Comparison of ENCODE assay signal across 18 cellular contexts in genomic region chr6:122620902-122621301, GRCh38. TPM values are rescaled to one million over a fixed set of nuclear protein-coding genes. Genes with fewer than 3 reads are reported as not detected.
DNase-seq lines count a peak whose midpoint lies in the region; ATAC-seq, FAIRE-seq and TF ChIP-seq lines count a peak whose summit lies in the region.
"Had no signal": no experiment of that assay in that cellular context is flagged by ENCODE, and none has a peak within 500 bp of the region (broad histone marks: within the 10 kb centered on the region; RNA-seq: fewer than 3 reads in every experiment).

No MANE protein-coding gene starts in this region.

- H3K4me1 Mint-ChIP-seq in endodermal cell, result peaks cover 56% of the 10 kb centered on the region
- no peaks in the 10 kb centered on the region for H3K4me1 Mint-ChIP-seq in activated CD8-positive, alpha-beta memory T cell treated with anti-CD3 and anti-CD28 coated beads, Interleukin-2, amount 10 ng/mL, durations not matched to agents 7 days and 5 days
- H3K4me1 Mint-ChIP-seq in CD4-positive, alpha-beta T cell (ENCODE audit: low read depth), result no peaks in the 10 kb centered on the region
- H3K4me1 Mint-ChIP-seq: IgD-negative memory B cell had no signal

- no peaks in the 10 kb centered on the region for H3K36me3 ChIP-seq in HEK293 (ENCODE audit: control insufficient read depth in 2 of 2, insufficient read depth in 1 of 2, low read length in 2 of 2)
- H3K36me3 ChIP-seq in endodermal cell (ENCODE audit: control insufficient read depth, insufficient read depth, low read length), result no peaks in the 10 kb centered on the region
- H3K36me3 ChIP-seq: cardiac muscle cell, tibial nerve had no signal

- H3K4me3 Mint-ChIP-seq in endodermal cell, result no peak overlapping the region
- H3K4me3 Mint-ChIP-seq in activated CD8-positive, alpha-beta memory T cell treated with anti-CD3 and anti-CD28 coated beads, Interleukin-2, amount 10 ng/mL, durations not matched to agents 7 days and 5 days, result no peak overlapping the region
- no peak overlapping the region for H3K4me3 Mint-ChIP-seq in CD4-positive, alpha-beta T cell
- H3K4me3 Mint-ChIP-seq: activated naive CD4-positive, alpha-beta T cell treated with anti-CD3 and anti-CD28 coated beads for 36 hours; IgD-negative memory B cell; WTC11 had no signal

- H3K27me3 ChIP-seq in endodermal cell (ENCODE audit: control insufficient read depth, insufficient read depth, low read length, poor library complexity, severe bottlenecking), result no peaks in the 10 kb centered on the region
- no peaks in the 10 kb centered on the region for H3K27me3 ChIP-seq in CD4-positive, alpha-beta T cell (ENCODE audit: control insufficient read depth, insufficient read depth, low read length)
- H3K27me3 ChIP-seq: cardiac muscle cell, tibial nerve had no signal

- H3K9me3 ChIP-seq in A549, result no peaks in the 10 kb centered on the region
- H3K9me3 ChIP-seq in HEK293 (ENCODE audit: control insufficient read depth, insufficient read depth, low read depth, low read length), result no peaks in the 10 kb centered on the region
- H3K9me3 ChIP-seq in endodermal cell (ENCODE audit: control insufficient read depth, low read length), result peaks cover 9% of the 10 kb centered on the region
- no peaks in the 10 kb centered on the region for H3K9me3 ChIP-seq in CD4-positive, alpha-beta T cell (ENCODE audit: control insufficient read depth, low read length)
- H3K9me3 ChIP-seq: psoas muscle, tibial nerve had no signal

- H3K27me3 Mint-ChIP-seq in endodermal cell (ENCODE audit: insufficient read depth), result no peaks in the 10 kb centered on the region
- H3K27me3 Mint-ChIP-seq in activated CD8-positive, alpha-beta memory T cell treated with anti-CD3 and anti-CD28 coated beads, Interleukin-2, amount 10 ng/mL, durations not matched to agents 7 days and 5 days, result peaks cover 9% of the 10 kb centered on the region
- peaks cover 26% of the 10 kb centered on the region for H3K27me3 Mint-ChIP-seq in CD4-positive, alpha-beta T cell

- CTCF ChIA-PET in A549 (lab: Yijun Ruan, JAX), result no interaction called here
- CTCF ChIA-PET in HEK293 (lab: Yijun Ruan, JAX), result interaction anchor here (0.7 to 3.0 kb wide), 4 partner anchors 10 to 76 kb away, joined by 3 to 17 read pairs (median 3); partner anchors contain the start of gene PKIB
- CTCF ChIA-PET in activated CD8-positive, alpha-beta memory T cell treated with anti-CD3 and anti-CD28 coated beads, Interleukin-2, amount 10 ng/mL, durations not matched to agents 7 days and 5 days (lab: Charles Lee), result no interaction called here
- CTCF ChIA-PET in CD4-positive, alpha-beta T cell (lab: Charles Lee), result no interaction called here

- no peaks in the 10 kb centered on the region for H3K9me3 Mint-ChIP-seq in endodermal cell
- no peaks in the 10 kb centered on the region for H3K9me3 Mint-ChIP-seq in activated CD8-positive, alpha-beta memory T cell treated with anti-CD3 and anti-CD28 coated beads, Interleukin-2, amount 10 ng/mL, durations not matched to agents 7 days and 5 days (ENCODE audit: low read depth)
- H3K9me3 Mint-ChIP-seq in CD4-positive, alpha-beta T cell, result no peaks in the 10 kb centered on the region
- H3K9me3 Mint-ChIP-seq: activated naive CD4-positive, alpha-beta T cell treated with anti-CD3 and anti-CD28 coated beads for 36 hours; IgD-negative memory B cell; WTC11 had no signal

- no peak for TF ChIP-seq CTCF in A549 (IDR thresholded peaks at IDR 0.05)
- TF ChIP-seq CTCF in HEK293 (tag by site-specific recombination; IDR thresholded peaks at IDR 0.05), result no peak
- no peak for TF ChIP-seq CTCF in endodermal cell (conservative IDR thresholded peaks at IDR 0.05)
- no peak for TF ChIP-seq CTCF in CD4-positive, alpha-beta T cell (IDR thresholded peaks at IDR 0.05)

- ATAC-seq in A549 (0 out of 6 replicates have a peak, but pooled peaks of 1 of the 2 experiments have one; percentile 28), GM21360 (IDR thresholded peaks at IDR 0.05; ENCODE audit: unreplicated experiment) (no peak)
- no peak for ATAC-seq in activated CD8-positive, alpha-beta memory T cell treated with anti-CD3 and anti-CD28 coated beads, Interleukin-2, amount 10 ng/mL, durations not matched to agents 7 days and 5 days
- ATAC-seq in CD4-positive, alpha-beta T cell (ENCODE audit: poor library complexity), result no peak
- ATAC-seq: psoas muscle, WTC11 had no signal

- H3K9ac ChIP-seq in endodermal cell (ENCODE audit: extremely low read depth, low read length, poor library complexity, severe bottlenecking), result no peak overlapping the region

- H3K4me1 ChIP-seq in A549 (peaks cover 3% of the 10 kb centered on the region; the same call in 1 of the 3 replicates), HEK293 (ENCODE audit: control insufficient read depth, insufficient read depth, low read length) (peaks cover 18% of the 10 kb centered on the region), endodermal cell (ENCODE audit: control insufficient read depth, insufficient read depth, low read length) (peaks cover 20% of the 10 kb centered on the region)
- H3K4me1 ChIP-seq: psoas muscle, tibial nerve had no signal

- no peak for FAIRE-seq in A549 (lab: Jason Lieb, UNC)
- FAIRE-seq: GM12891 had no signal

- H3K36me3 Mint-ChIP-seq in endodermal cell (ENCODE audit: low read depth), result peaks cover 14% of the 10 kb centered on the region
- no peaks in the 10 kb centered on the region for H3K36me3 Mint-ChIP-seq in activated CD8-positive, alpha-beta memory T cell treated with anti-CD3 and anti-CD28 coated beads, Interleukin-2, amount 10 ng/mL, durations not matched to agents 7 days and 5 days
- no peaks in the 10 kb centered on the region for H3K36me3 Mint-ChIP-seq in CD4-positive, alpha-beta T cell (ENCODE audit: low read depth)
- H3K36me3 Mint-ChIP-seq: IgD-negative memory B cell, WTC11 had no signal

- POLR2A ChIA-PET in A549 (lab: Yijun Ruan, JAX) (no interaction called here), HEK293 (lab: Yijun Ruan, JAX) (interaction anchor here (2.3 to 2.7 kb wide), 2 partner anchors 11 kb away, joined by 7 to 12 read pairs; partner anchors contain the start of gene PKIB)
- POLR2A ChIA-PET in CD4-positive, alpha-beta T cell (lab: Charles Lee), result no interaction called here

- H3K4me3 ChIP-seq in A549 (no peak overlapping the region), HEK293 (ENCODE audit: low read depth, low read length) (peak overlapping the region; percentile 2; the same call in 1 of the 2 replicates), endodermal cell (ENCODE audit: low read length) (no peak overlapping the region)
- H3K4me3 ChIP-seq: cardiac muscle cell, psoas muscle, tibial nerve had no signal

- intact Hi-C loops in CD4-positive, alpha-beta T cell (cut with DNase I, micrococcal nuclease), result no loop called here

- DNase-seq in A549 (ENCODE audit: low read depth in 1 of 2, low spot score in 1 of 2) (peak in 1 of 2 experiments; percentile 1), NCI-H748 treated with DMSO at 0.1 percent for 48 hours (lab: John Stamatoyannopoulos, UW) (peak; percentile 69), endodermal cell (no peak), HuH-7 (ENCODE audit: low spot score) (no peak)
- no peak for DNase-seq in activated CD8-positive, alpha-beta memory T cell treated with anti-CD3 and anti-CD28 coated beads, Interleukin-2, amount 10 ng/mL, durations not matched to agents 7 days and 5 days
- DNase-seq in CD4-positive, alpha-beta T cell, result no peak
- DNase-seq: activated naive CD4-positive, alpha-beta T cell treated with anti-CD3 and anti-CD28 coated beads for 36 hours; DND-41; head of caudate nucleus; NCI-H1694; psoas muscle had no signal

- TF ChIP-seq RAD21 in A549 (conservative IDR thresholded peaks at IDR 0.05 in 1 of 2, IDR thresholded peaks at IDR 0.05 in 1 of 2), result no peak

- WGBS in A549 (ENCODE audit: missing lambda C conversion rate), result 10% methylated on average over 3 of the region's 3 CpGs
- WGBS in endodermal cell (ENCODE audit: insufficient coverage in 1 of 2, insufficient read length in 1 of 2), 2 experiments, result 63% methylated on average over 2 of the region's 3 CpGs; no CpG with 5 or more reads in 1 of the 2 experiments

- TF ChIP-seq EP300 in A549 (IDR thresholded peaks at IDR 0.05), result no peak

- H3K27ac Mint-ChIP-seq in endodermal cell, result peak overlapping the region; percentile 19
- H3K27ac Mint-ChIP-seq in activated CD8-positive, alpha-beta memory T cell treated with anti-CD3 and anti-CD28 coated beads, Interleukin-2, amount 10 ng/mL, durations not matched to agents 7 days and 5 days, result no peak overlapping the region
- H3K27ac Mint-ChIP-seq in CD4-positive, alpha-beta T cell, result no peak overlapping the region
- H3K27ac Mint-ChIP-seq: activated naive CD4-positive, alpha-beta T cell treated with anti-CD3 and anti-CD28 coated beads for 36 hours; IgD-negative memory B cell; WTC11 had no signal

- H3K27ac ChIP-seq in A549 (no peak overlapping the region), HEK293 (ENCODE audit: extremely low read depth, low read depth, low read length) (no peak overlapping the region), endodermal cell (ENCODE audit: low read depth, low read length) (no peak overlapping the region)
- no peak overlapping the region for H3K27ac ChIP-seq in CD4-positive, alpha-beta T cell (ENCODE audit: low read depth, low read length)
- H3K27ac ChIP-seq: cardiac muscle cell, psoas muscle, tibial nerve had no signal

- H3K4me2 ChIP-seq in A549, result 0 out of 3 replicates have a peak overlapping the region, but pooled peaks have one; percentile 6

- TF ChIP-seq POLR2A in A549 (IDR thresholded peaks at IDR 0.05; ENCODE audit: low read length), result no peak

RNA-seq across cellular contexts. Expression of gene PKIB, which starts 10.7 kb away (rescaled TPM):
- polyA plus RNA-seq in A549 (2011; rRNA removed) (1.3 and 1.5 TPM in 2 replicates), A549 (2017; fragmentation: RNase III; extraction: RNeasy Plus Mini Kit Qiagen cat#74134 plus additional on column Dnase treatment) (0.37 to 0.67 TPM (median 0.58 TPM) in 3 replicates)
- polyA plus RNA-seq in A549 (2012; cell fraction: cytosol; rRNA removed), result 0.14 and 0.17 TPM in 2 replicates
- 0.15 and 0.16 TPM in 2 replicates for polyA plus RNA-seq in A549 (2012; cell fraction: nucleus; rRNA removed)
- 0.29 and 0.99 TPM in 2 replicates for polyA minus RNA-seq in A549 (2011; rRNA and poly(A)+ RNA removed)
- 10 to 100 TPM; 46.0 to 56.1 TPM for total RNA-seq in endodermal cell
- 42.6 TPM for polyA plus RNA-seq in endodermal cell (2013, experiment 1 of 2)
- polyA plus RNA-seq in endodermal cell (2013, experiment 2 of 2), result 43.7 TPM
- under 1 TPM; 0.47 to 0.91 TPM for total RNA-seq in activated CD8-positive, alpha-beta memory T cell treated with anti-CD3 and anti-CD28 coated beads, Interleukin-2, amount 10 ng/mL, durations not matched to agents 7 days and 5 days
- total RNA-seq in CD4-positive, alpha-beta T cell, result 1 to 10 TPM in 1 of 2 experiments, under 1 TPM in 1; 0.47 to 1.1 TPM
- polyA plus RNA-seq: IgD-negative memory B cell had no signal

Comparison
In these comparisons a context has a peak if more than half of its experiments do, and no peak if none do; other contexts are left out.
1. RNA of gene PKIB, which starts 10.7 kb away (total RNA-seq): 46.0 to 56.1 TPM in endodermal cell; 0.47 to 1.1 TPM in CD4-positive, alpha-beta T cell and 0.47 to 0.91 TPM in activated CD8-positive, alpha-beta memory T cell treated with anti-CD3 and anti-CD28 coated beads, Interleukin-2, amount 10 ng/mL, durations not matched to agents 7 days and 5 days; every median in the first group is over 10 times any median in the second.